In the genomic region with DNA sequence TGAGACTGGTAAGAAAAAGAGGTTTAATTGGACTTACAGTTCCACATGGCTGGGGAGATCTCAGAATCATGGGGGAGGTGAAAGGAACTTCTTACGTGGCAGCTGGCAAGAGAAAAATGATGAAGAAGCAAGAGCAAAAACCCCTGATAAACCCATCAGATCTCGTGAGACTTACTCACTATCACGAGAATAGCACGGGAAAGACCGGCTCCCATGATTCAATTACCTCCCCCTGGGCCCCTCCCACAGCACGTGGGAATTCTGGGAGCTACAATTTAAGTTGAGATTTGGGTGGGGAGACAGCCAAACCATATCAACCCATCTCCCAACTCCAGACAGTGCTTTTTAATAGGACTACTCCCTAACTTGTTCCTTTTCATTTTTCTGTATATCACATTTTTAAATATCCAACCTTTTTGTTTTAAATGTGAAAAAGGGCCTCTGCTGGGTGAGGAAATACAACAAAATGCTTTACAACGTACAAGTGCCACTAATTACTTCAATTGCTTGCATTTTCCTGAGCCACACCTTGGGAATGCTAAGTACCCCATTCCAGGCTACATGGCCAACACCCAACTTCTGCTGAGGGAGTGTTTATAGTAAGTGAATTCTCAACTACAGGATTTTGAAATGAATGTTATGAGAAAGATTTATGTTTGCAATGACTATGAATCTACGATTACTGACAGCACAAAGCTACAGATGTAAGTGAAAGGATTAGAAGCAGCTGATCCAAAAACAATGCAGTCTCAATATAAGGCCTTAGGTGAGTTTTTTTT, we compare ENCODE assay signal across 23 cellular contexts.
A peak's percentile ranks its signal among the peaks of the same experiment; 100 is the strongest.
DNase-seq lines count a peak whose midpoint lies in the region; ATAC-seq and TF ChIP-seq lines count a peak whose summit lies in the region.
"Had no signal": no experiment of that assay in that cellular context is flagged by ENCODE, and none has a peak within 500 bp of the region (broad histone marks: within the 10 kb centered on the region; RNA-seq: fewer than 3 reads in every experiment).

No MANE protein-coding gene starts in this region.

- H3K36me3 ChIP-seq in esophagus muscularis mucosa: no peaks in the 10 kb centered on the region
- H3K36me3 ChIP-seq in lung (ENCODE audit: control insufficient read depth in 2 of 2, insufficient read depth in 2 of 2, low read length in 2 of 2): no peaks in the 10 kb centered on the region
- H3K36me3 ChIP-seq in transverse colon: no peaks in the 10 kb centered on the region
- H3K36me3 ChIP-seq: BLaER1, stomach, tibial artery had no signal

- 71% methylated on average over 8 of the region's 8 CpGs for WGBS in esophagus muscularis mucosa
- 60 to 75% methylated on average over 8 of the region's 8 CpGs for WGBS in lung, 2 donors
- 41 to 61% methylated on average over 3 to 8 of the region's 8 CpGs for WGBS in transverse colon (ENCODE audit: low coverage in 1 of 2), 2 donors

- TF ChIP-seq POLR2A in esophagus muscularis mucosa (IDR thresholded peaks at IDR 0.05; ENCODE audit: low read depth): no peak
- TF ChIP-seq POLR2A in transverse colon (IDR thresholded peaks at IDR 0.05): no peak

- H3K4me1 ChIP-seq in esophagus muscularis mucosa (peaks cover 12 to 50% (median 39%) of the 10 kb centered on the region in 4 donors), lung (ENCODE audit: control insufficient read depth in 2 of 2, insufficient read depth in 2 of 2, low read length in 2 of 2) (peaks cover 0 to 6% of the 10 kb centered on the region in 2 donors), transverse colon (peaks cover 7 to 36% (median 13%) of the 10 kb centered on the region in 4 donors)
- H3K4me1 ChIP-seq: BLaER1 had no signal

- no peaks in the 10 kb centered on the region for H3K9me3 ChIP-seq in esophagus muscularis mucosa
- H3K9me3 ChIP-seq in lung (ENCODE audit: control insufficient read depth in 2 of 2, insufficient read depth in 1 of 2, low read length in 1 of 2): no peaks in the 10 kb centered on the region
- no peaks in the 10 kb centered on the region for H3K9me3 ChIP-seq in transverse colon
- H3K9me3 ChIP-seq: BLaER1, stomach, tibial artery had no signal

- TF ChIP-seq EP300 in esophagus muscularis mucosa (IDR thresholded peaks at IDR 0.05) (no peak), transverse colon (IDR thresholded peaks at IDR 0.05; ENCODE audit: low read depth) (no peak)

- in situ Hi-C loops in transverse colon (cut with MboI; ENCODE audit: low pct_ligation_motif_present in 1 of 4, low pct_unique_long_range_greater_than_20kb in 1 of 4, low sequenced_read_pairs in 3 of 4): no loop called here

- ATAC-seq in lung (ENCODE audit: insufficient read depth, low FRiP score) (peak; percentile 80), HG02678 (IDR thresholded peaks at IDR 0.05; ENCODE audit: unreplicated experiment) (no peak)
- ATAC-seq: sciatic nerve had no signal

- TF ChIP-seq CTCF in esophagus muscularis mucosa (IDR thresholded peaks at IDR 0.05) (no peak), lung (IDR thresholded peaks at IDR 0.05; ENCODE audit: control extremely low read depth, extremely low read depth) (no peak), transverse colon (IDR thresholded peaks at IDR 0.05) (no peak)

- DNase-seq in NCI-H226 (peak; percentile 58), esophagus muscularis mucosa (ENCODE audit: extremely low spot score) (no peak), lung (ENCODE audit: low spot score) (peak; percentile 58), transverse colon (peak; percentile 53), NCI-H1694 treated with DMSO at 0.1 percent for 48 hours (lab: John Stamatoyannopoulos, UW) (no peak), ureter (ENCODE audit: low spot score) (no peak), NCI-H2081 (lab: John Stamatoyannopoulos, UW) (no peak)
- DNase-seq: activated B cell treated with CpG ODN at 0.5 μM for 24 hours; activated CD4-positive, alpha-beta T cell treated with anti-CD3 and anti-CD28 coated beads, Interleukin-2, amount 50 U/mL, for 1 hour; activated naive CD4-positive, alpha-beta T cell; activated T-cell treated with anti-CD3 and anti-CD28 coated beads, Interleukin-2, amount 50 U/mL, for 48 hours; hypothalamus; naive B cell; NCI-H1694; NCI-H524 treated with DMSO at 0.1 percent for 48 hours; NK-92 treated with Interleukin-12 subunit alpha and Interleukin-12 subunit beta, amount 100 ng/mL, for 24 hours; stimulated activated CD4-positive, alpha-beta T cell treated with anti-CD3 and anti-CD28 coated beads, Interleukin-4, amount 100 ng/mL, for 1 hour; stomach; T-helper 1 cell; tibial artery had no signal

- no peaks in the 10 kb centered on the region for H3K27me3 ChIP-seq in esophagus muscularis mucosa
- H3K27me3 ChIP-seq in lung (ENCODE audit: control insufficient read depth, insufficient read depth): no peaks in the 10 kb centered on the region
- no peaks in the 10 kb centered on the region for H3K27me3 ChIP-seq in transverse colon
- H3K27me3 ChIP-seq: BLaER1, stomach, tibial artery had no signal

- H3K4me3 ChIP-seq in esophagus muscularis mucosa (no peak overlapping the region), lung (no peak overlapping the region), transverse colon (no peak overlapping the region)
- H3K4me3 ChIP-seq: BLaER1, stomach, tibial artery had no signal

- H3K27ac ChIP-seq in esophagus muscularis mucosa (replicated peaks in 1 of 4) (peak overlapping the region; percentile 17 to 70 (median 56)), lung (ENCODE audit: low read depth in 1 of 2, low read length in 1 of 2) (peak overlapping the region in 1 of 2 donors; percentile 37), transverse colon (peak overlapping the region in 3 of 4 donors; percentile 20 to 61 (median 36))
- H3K27ac ChIP-seq: BLaER1, stomach, tibial artery had no signal

- intact Hi-C loops in esophagus muscularis mucosa (cut with DNase I) (loop anchor here (10.0 kb wide), 1 partner anchor 246 kb away; no protein-coding TSS in a partner anchor), transverse colon (cut with DNase I; ENCODE audit: low total_unique reads) (no loop called here)

Comparison
In these comparisons a context has a peak if more than half of its experiments do, and no peak if none do; other contexts are left out.
1. DNase-seq: peak in NCI-H226 (single experiment), lung (single experiment) and transverse colon (single experiment); none in esophagus muscularis mucosa (single experiment), NCI-H1694 treated with DMSO at 0.1 percent for 48 hours (single experiment), ureter (single experiment) and NCI-H2081 (0 of 2).